Comparison of ENCODE assay signal across 12 cellular contexts in the genomic region with DNA sequence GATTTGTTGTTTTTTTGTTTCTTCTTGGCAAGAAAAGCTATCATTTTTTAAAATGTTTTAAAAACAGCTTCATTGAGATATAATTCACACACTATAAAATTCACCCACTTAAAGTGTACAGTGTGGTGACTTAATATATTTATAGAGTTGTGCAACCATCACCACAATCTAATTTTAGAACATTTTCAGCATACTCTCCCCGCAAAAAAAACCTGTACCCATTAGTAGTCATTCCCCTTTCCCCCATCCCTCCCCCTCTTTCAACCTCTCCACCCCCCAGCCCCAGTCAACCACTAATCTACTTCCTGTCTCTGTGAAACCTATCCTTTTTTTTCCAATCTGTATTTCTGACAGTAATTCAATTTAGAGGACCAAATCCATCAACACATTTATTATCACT. TPM values are rescaled to one million over a fixed set of nuclear protein-coding genes. Genes with fewer than 3 reads are reported as not detected.
DNase-seq lines count a peak whose midpoint lies in the region; ATAC-seq and TF ChIP-seq lines count a peak whose summit lies in the region.
"Had no signal": no experiment of that assay in that cellular context is flagged by ENCODE, and none has a peak within 500 bp of the region (broad histone marks: within the 10 kb centered on the region; RNA-seq: fewer than 3 reads in every experiment).

No MANE protein-coding gene starts in this region.

- CTCF ChIA-PET in Caco-2 (lab: Charles Lee) = no interaction called here

- no peaks in the 10 kb centered on the region for H3K36me3 Mint-ChIP-seq in Caco-2 (ENCODE audit: insufficient read depth, unreplicated experiment)
- H3K36me3 Mint-ChIP-seq in stimulated activated effector memory CD8-positive, alpha-beta T cell treated with anti-CD3 and anti-CD28 coated beads, Interleukin-12 subunit alpha, Interleukin-12 subunit beta, amount 100 ng/mL, for 72 hours = no peaks in the 10 kb centered on the region

- TF ChIP-seq CTCF in osteoblast (IDR thresholded peaks at IDR 0.05; ENCODE audit: extremely low read depth, low read depth, low read length) (no peak), Caco-2 (IDR thresholded peaks at IDR 0.05; ENCODE audit: insufficient read depth in 1 of 2, low read depth in 1 of 2, low read length in 1 of 2, severe bottlenecking in 1 of 2, unreplicated experiment in 1 of 2) (no peak)

- no peak overlapping the region for H3K4me3 ChIP-seq in osteoblast (ENCODE audit: insufficient read depth, low read length)
- no peak overlapping the region for H3K4me3 ChIP-seq in Caco-2 (ENCODE audit: low read depth, low read length)
- H3K4me3 ChIP-seq: cardiac muscle cell had no signal

- no peaks in the 10 kb centered on the region for H3K27me3 Mint-ChIP-seq in Caco-2 (ENCODE audit: insufficient read depth, unreplicated experiment)
- H3K27me3 Mint-ChIP-seq: activated CD4-positive, alpha-beta T cell treated with anti-CD3 and anti-CD28 coated beads, Interleukin-2, amount 10 ng/mL, durations not matched to agents 7 days and 5 days had no signal

- no peak overlapping the region for H2AFZ ChIP-seq in osteoblast (ENCODE audit: low read length)

- intact Hi-C loops in Caco-2 (cut with micrococcal nuclease; ENCODE audit: unreplicated experiment) = no loop called here

- H3K27ac ChIP-seq in osteoblast (ENCODE audit: low read depth, low read length) = no peak overlapping the region
- H3K27ac ChIP-seq: cardiac muscle cell had no signal

- H3K36me3 ChIP-seq in osteoblast (ENCODE audit: insufficient read depth, low read length) (no peaks in the 10 kb centered on the region), Caco-2 (ENCODE audit: control insufficient read depth, insufficient read depth, low read length) (no peaks in the 10 kb centered on the region)
- H3K36me3 ChIP-seq: cardiac muscle cell had no signal

- no peak overlapping the region for H3K4me2 ChIP-seq in osteoblast (ENCODE audit: insufficient read depth, low read length)

- H3K27ac Mint-ChIP-seq in Caco-2 (ENCODE audit: unreplicated experiment) = no peak overlapping the region
- no peak overlapping the region for H3K27ac Mint-ChIP-seq in stimulated activated effector memory CD8-positive, alpha-beta T cell treated with anti-CD3 and anti-CD28 coated beads, Interleukin-12 subunit alpha, Interleukin-12 subunit beta, amount 100 ng/mL, for 72 hours
- H3K27ac Mint-ChIP-seq: activated CD4-positive, alpha-beta T cell treated with anti-CD3 and anti-CD28 coated beads, Interleukin-2, amount 10 ng/mL, durations not matched to agents 7 days and 5 days had no signal

- POLR2A ChIA-PET in Caco-2 (lab: Charles Lee) = no interaction called here

- DNase-seq in SIG-M5 (lab: John Stamatoyannopoulos, UW) = peak; percentile 48
- peak; percentile 10 for DNase-seq in osteoblast (ENCODE audit: insufficient read length, low spot score, missing footprints)
- DNase-seq in Caco-2 = no peak
- DNase-seq in stimulated activated effector memory CD8-positive, alpha-beta T cell treated with anti-CD3 and anti-CD28 coated beads, Interleukin-12 subunit alpha, Interleukin-12 subunit beta, amount 100 ng/mL, for 72 hours (ENCODE audit: low spot score in 2 of 2) = no peak
- DNase-seq in GM19238 (ENCODE audit: insufficient read length, low spot score) = no peak
- DNase-seq: activated CD4-positive, alpha-beta T cell treated with anti-CD3 and anti-CD28 coated beads, Interleukin-2, amount 10 ng/mL, durations not matched to agents 7 days and 5 days; NCI-H510A treated with DMSO at 0.1 percent for 48 hours had no signal

- ATAC-seq in GM19328 (IDR thresholded peaks at IDR 0.05; ENCODE audit: unreplicated experiment) = peak; percentile 61
- peak; percentile 55 for ATAC-seq in HG03039 (IDR thresholded peaks at IDR 0.05; ENCODE audit: unreplicated experiment)
- ATAC-seq in stimulated activated effector memory CD8-positive, alpha-beta T cell treated with anti-CD3 and anti-CD28 coated beads, Interleukin-12 subunit alpha, Interleukin-12 subunit beta, amount 100 ng/mL, for 72 hours = no peak
- no peak for ATAC-seq in GM19324 (IDR thresholded peaks at IDR 0.05; ENCODE audit: low FRiP score, unreplicated experiment)

- H4K20me1 ChIP-seq in osteoblast (ENCODE audit: insufficient read depth, low read length) = no peaks in the 10 kb centered on the region

- H3K4me3 Mint-ChIP-seq in Caco-2 (ENCODE audit: unreplicated experiment) = no peak overlapping the region
- no peak overlapping the region for H3K4me3 Mint-ChIP-seq in stimulated activated effector memory CD8-positive, alpha-beta T cell treated with anti-CD3 and anti-CD28 coated beads, Interleukin-12 subunit alpha, Interleukin-12 subunit beta, amount 100 ng/mL, for 72 hours
- H3K4me3 Mint-ChIP-seq: activated CD4-positive, alpha-beta T cell treated with anti-CD3 and anti-CD28 coated beads, Interleukin-2, amount 10 ng/mL, durations not matched to agents 7 days and 5 days; neural crest cell had no signal

- H3K9me3 ChIP-seq in osteoblast (ENCODE audit: low read depth, low read length) (no peaks in the 10 kb centered on the region), Caco-2 (no peaks in the 10 kb centered on the region; the same call in 1 of the 2 replicates)

- H3K4me1 ChIP-seq in osteoblast (ENCODE audit: insufficient read depth, low read length) = peaks cover 12% of the 10 kb centered on the region
- no peaks in the 10 kb centered on the region for H3K4me1 ChIP-seq in Caco-2

- H3K4me1 Mint-ChIP-seq in Caco-2 (ENCODE audit: low read depth, unreplicated experiment) = no peaks in the 10 kb centered on the region
- no peaks in the 10 kb centered on the region for H3K4me1 Mint-ChIP-seq in stimulated activated effector memory CD8-positive, alpha-beta T cell treated with anti-CD3 and anti-CD28 coated beads, Interleukin-12 subunit alpha, Interleukin-12 subunit beta, amount 100 ng/mL, for 72 hours
- H3K4me1 Mint-ChIP-seq: activated CD4-positive, alpha-beta T cell treated with anti-CD3 and anti-CD28 coated beads, Interleukin-2, amount 10 ng/mL, durations not matched to agents 7 days and 5 days had no signal

- H3K9me3 Mint-ChIP-seq in Caco-2 (ENCODE audit: unreplicated experiment) = peaks cover 15% of the 10 kb centered on the region
- H3K9me3 Mint-ChIP-seq in stimulated activated effector memory CD8-positive, alpha-beta T cell treated with anti-CD3 and anti-CD28 coated beads, Interleukin-12 subunit alpha, Interleukin-12 subunit beta, amount 100 ng/mL, for 72 hours = peaks cover 7% of the 10 kb centered on the region
- H3K9me3 Mint-ChIP-seq: activated CD4-positive, alpha-beta T cell treated with anti-CD3 and anti-CD28 coated beads, Interleukin-2, amount 10 ng/mL, durations not matched to agents 7 days and 5 days had no signal

- no peaks in the 10 kb centered on the region for H3K79me2 ChIP-seq in osteoblast (ENCODE audit: insufficient read depth, low read length)

- no TSS peak for BruUV-seq in Caco-2 (replicated peaks; lab: Mats Ljungman, UMichigan)

- no peaks in the 10 kb centered on the region for H3K27me3 ChIP-seq in osteoblast (ENCODE audit: insufficient read depth, low read length)
- H3K27me3 ChIP-seq in Caco-2 (replicated peaks; ENCODE audit: control insufficient read depth, insufficient read depth, low read length) = no peaks in the 10 kb centered on the region
- H3K27me3 ChIP-seq: cardiac muscle cell had no signal

RNA-seq across cellular contexts. Expression of a gene that starts 30.6 kb away (rescaled TPM):
- total RNA-seq in osteoblast = under 0.01 TPM in 2 replicates
- not detected in 2 replicates for total RNA-seq in Caco-2 (2022)

Comparison
In these comparisons a context has a peak if more than half of its experiments do, and no peak if none do; other contexts are left out.
1. ATAC-seq: peak in GM19328 (single experiment) and HG03039 (single experiment); none in stimulated activated effector memory CD8-positive, alpha-beta T cell treated with anti-CD3 and anti-CD28 coated beads, Interleukin-12 subunit alpha, Interleukin-12 subunit beta, amount 100 ng/mL, for 72 hours (single experiment) and GM19324 (single experiment).
2. DNase-seq: peak in SIG-M5 (single experiment) and osteoblast (single experiment); none in Caco-2 (0 of 2), stimulated activated effector memory CD8-positive, alpha-beta T cell treated with anti-CD3 and anti-CD28 coated beads, Interleukin-12 subunit alpha, Interleukin-12 subunit beta, amount 100 ng/mL, for 72 hours (0 of 2) and GM19238 (single experiment).